8 cellular contexts compared by ENCODE assay signal in the genomic region with DNA sequence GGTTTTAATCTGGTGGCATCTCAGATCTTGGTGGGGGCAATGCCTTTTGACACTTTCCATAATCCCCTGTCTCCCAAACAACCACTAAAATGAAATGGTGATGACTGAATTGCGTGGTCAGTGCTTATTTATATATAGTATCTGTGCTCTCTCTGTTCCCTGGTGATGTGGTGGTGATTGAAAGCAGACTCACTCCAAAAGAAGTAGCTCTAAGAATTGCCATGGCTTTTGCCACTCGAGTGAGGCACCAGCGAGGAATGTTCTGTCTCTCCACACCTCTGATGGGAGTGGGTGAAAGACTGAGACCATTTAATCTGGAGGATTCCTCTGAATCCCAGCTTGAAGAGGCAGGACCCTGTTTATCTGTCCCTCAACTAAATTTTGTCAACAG. TPM values are rescaled to one million over a fixed set of nuclear protein-coding genes. Genes with fewer than 3 reads are reported as not detected.
DNase-seq lines count a peak whose midpoint lies in the region; ATAC-seq and TF ChIP-seq lines count a peak whose summit lies in the region.

No MANE protein-coding gene starts in this region.

- no peak overlapping the region for H4K12ac ChIP-seq in trophoblast cell (ENCODE audit: low read depth, low read length)

- H3K9me2 ChIP-seq in SK-N-SH: no peaks in the 10 kb centered on the region

- H2BK120ac ChIP-seq in trophoblast cell (ENCODE audit: insufficient read depth, low read length, poor library complexity): peak overlapping the region; percentile 18

- H3K4me3 ChIP-seq in SK-N-SH (ENCODE audit: low read depth in 2 of 2, low read length in 1 of 2) (peak overlapping the region in 1 of 2 experiments; percentile 75; a peak in 2 of 4 replicates), trophoblast cell (ENCODE audit: low read depth, low read length) (no peak overlapping the region)

- H2BK12ac ChIP-seq in trophoblast cell (ENCODE audit: low read length): no peak overlapping the region

- peak in 1 of 2 experiments; percentile 59; a peak in 1 of 4 replicates for TF ChIP-seq EP300 in SK-N-SH (IDR thresholded peaks at IDR 0.05; ENCODE audit: borderline replicate concordance in 1 of 2, low read depth in 1 of 2, low read length in 1 of 2)

- peak overlapping the region; percentile 96 for H3K9ac ChIP-seq in SK-N-SH
- no peak overlapping the region for H3K9ac ChIP-seq in trophoblast cell (ENCODE audit: low read length)

- no peak for TF ChIP-seq RAD21 in SK-N-SH (IDR thresholded peaks at IDR 0.05; ENCODE audit: low read length)

- peak overlapping the region; percentile 73 for H4K91ac ChIP-seq in trophoblast cell (ENCODE audit: low read depth, low read length)

- peaks cover 20% of the 10 kb centered on the region for H4K20me1 ChIP-seq in SK-N-SH (ENCODE audit: insufficient read depth)

- ATAC-seq in HG03095 (IDR thresholded peaks at IDR 0.05; ENCODE audit: unreplicated experiment): no peak
- ATAC-seq in HG03439 (IDR thresholded peaks at IDR 0.05; ENCODE audit: unreplicated experiment): no peak
- no peak for ATAC-seq in activated CD4-positive, CD25-positive, alpha-beta regulatory T cell treated with anti-CD3 and anti-CD28 coated beads, Interleukin-2, amount 50 U/mL, for 24 hours

- H2AFZ ChIP-seq in SK-N-SH (ENCODE audit: low read depth): no peak overlapping the region
- H2AFZ ChIP-seq in trophoblast cell (ENCODE audit: insufficient read depth, low read length, poor library complexity): no peak overlapping the region

- no peak overlapping the region for H3K18ac ChIP-seq in trophoblast cell (ENCODE audit: low read length)

- no peak overlapping the region for H2AK5ac ChIP-seq in trophoblast cell (ENCODE audit: low read length)

- peaks cover 48% of the 10 kb centered on the region for H3F3A ChIP-seq in SK-N-SH (replicated peaks; ENCODE audit: insufficient read depth)

- peaks cover 33% of the 10 kb centered on the region for H3K79me1 ChIP-seq in trophoblast cell (ENCODE audit: low read length)

- peak overlapping the region; percentile 54 for H2BK5ac ChIP-seq in trophoblast cell (ENCODE audit: low read depth, low read length, poor library complexity)

- H4K8ac ChIP-seq in trophoblast cell (ENCODE audit: low read depth, low read length): no peak overlapping the region

- H3K9me3 ChIP-seq in SK-N-SH (no peaks in the 10 kb centered on the region), trophoblast cell (ENCODE audit: insufficient read depth, low read depth, low read length) (no peaks in the 10 kb centered on the region)

- H3K4ac ChIP-seq in trophoblast cell (ENCODE audit: low read depth, low read length): peak overlapping the region; percentile 32

- peak overlapping the region; percentile 84 to 90 for H3K27ac ChIP-seq in SK-N-SH (ENCODE audit: low read depth in 2 of 2, low read length in 1 of 2)
- peak overlapping the region; percentile 96 for H3K27ac ChIP-seq in epithelial cell of prostate
- peak overlapping the region; percentile 78 for H3K27ac ChIP-seq in trophoblast cell (ENCODE audit: low read depth, low read length)

- POLR2A ChIA-PET in SK-N-SH (lab: Yijun Ruan, JAX): no interaction called here

- peak overlapping the region; percentile 82 for H3K4me2 ChIP-seq in SK-N-SH
- H3K4me2 ChIP-seq in trophoblast cell (ENCODE audit: low read length): peak overlapping the region; percentile 87

- H3K23ac ChIP-seq in trophoblast cell (ENCODE audit: low read length): no peak overlapping the region

- H3K36me3 ChIP-seq in SK-N-SH (replicated peaks in 1 of 2; ENCODE audit: control insufficient read depth in 1 of 2, insufficient read depth in 2 of 2, low read length in 1 of 2) (peaks cover 0 to 10% of the 10 kb centered on the region in 2 experiments), trophoblast cell (ENCODE audit: control insufficient read depth in 1 of 2, insufficient read depth in 2 of 2, low read length in 2 of 2) (peaks cover 9 to 15% of the 10 kb centered on the region in 2 experiments)

- H3K79me2 ChIP-seq in SK-N-SH (ENCODE audit: insufficient read depth) (peaks cover 85% of the 10 kb centered on the region), trophoblast cell (ENCODE audit: control insufficient read depth, insufficient read depth, low read length, poor library complexity) (peaks cover 26% of the 10 kb centered on the region)

- CTCF ChIA-PET in SK-N-SH (lab: Yijun Ruan, JAX): interaction anchor here (1.0 kb wide), 1 partner anchor 64 kb away, joined by 3 read pairs; no protein-coding TSS in a partner anchor

- peak; percentile 89 for DNase-seq in EH (ENCODE audit: low read depth)
- DNase-seq in SK-N-SH: no peak
- no peak for DNase-seq in epithelial cell of prostate (ENCODE audit: low read depth, low spot score)
- peak in 1 of 2 donors; percentile 50 for DNase-seq in trophoblast cell
- no peak for DNase-seq in iPS-NIHi7 (ENCODE audit: extremely low spot score)

- no peak overlapping the region for H3K14ac ChIP-seq in trophoblast cell (ENCODE audit: low read length)

- WGBS in SK-N-SH (ENCODE audit: low lambda C conversion rate): 5% methylated on average over 3 of the region's 3 CpGs
- WGBS in trophoblast cell (ENCODE audit: extremely low coverage, insufficient coverage, insufficient read length): no CpG with 5 or more reads among the region's 3 CpGs

- H3K27me3 ChIP-seq in SK-N-SH (ENCODE audit: insufficient read depth) (no peaks in the 10 kb centered on the region), trophoblast cell (ENCODE audit: insufficient read depth, low read length) (no peaks in the 10 kb centered on the region)

- TF ChIP-seq CTCF in SK-N-SH (IDR thresholded peaks at IDR 0.05): no peak

- H3K4me1 ChIP-seq in SK-N-SH (ENCODE audit: control insufficient read depth in 1 of 2, insufficient read depth in 2 of 2, low read depth in 1 of 2, low read length in 1 of 2) (peaks cover 43 to 65% of the 10 kb centered on the region in 2 experiments), trophoblast cell (ENCODE audit: control insufficient read depth in 1 of 2, insufficient read depth in 2 of 2, low read length in 2 of 2) (peaks cover 25 to 39% of the 10 kb centered on the region in 2 experiments)

TF ChIP-seq in SK-N-SH, 30 proteins besides CTCF, POLR2A, EP300 and RAD21 (continues in another document):
- TF ChIP-seq MXI1 (IDR thresholded peaks at IDR 0.05; ENCODE audit: low read depth, low read length) (no peak), TAF1 (IDR thresholded peaks at IDR 0.05; ENCODE audit: borderline replicate concordance, low read depth, low read length) (no peak), RCOR1 (IDR thresholded peaks at IDR 0.05; ENCODE audit: low read length) (no peak), CHD2 (IDR thresholded peaks at IDR 0.05; ENCODE audit: low read length, partially characterized antibody) (no peak), RFX5 (IDR thresholded peaks at IDR 0.05; ENCODE audit: low read length) (no peak), NRF1 (IDR thresholded peaks at IDR 0.05; ENCODE audit: low read depth, low read length) (no peak), NFIC (IDR thresholded peaks at IDR 0.05; ENCODE audit: borderline replicate concordance) (peak; percentile 71), FOXJ3 (CRISPR knock-in tag; IDR thresholded peaks at IDR 0.05) (no peak), FOXM1 (IDR thresholded peaks at IDR 0.05; ENCODE audit: low read depth) (no peak), EZH2phosphoT487 (IDR thresholded peaks at IDR 0.05; ENCODE audit: borderline replicate concordance, low read depth) (no peak), YY1 (IDR thresholded peaks at IDR 0.05; ENCODE audit: low read depth) (no peak), GATA2 (CRISPR knock-in tag; IDR thresholded peaks at IDR 0.05) (no peak), SIN3A (IDR thresholded peaks at IDR 0.05; ENCODE audit: borderline replicate concordance, low read depth, low read length) (no peak), GABPA (IDR thresholded peaks at IDR 0.05; ENCODE audit: low read depth) (no peak), TCF12 (IDR thresholded peaks at IDR 0.05) (peak; percentile 96)
- TF ChIP-seq, protein P1, sequence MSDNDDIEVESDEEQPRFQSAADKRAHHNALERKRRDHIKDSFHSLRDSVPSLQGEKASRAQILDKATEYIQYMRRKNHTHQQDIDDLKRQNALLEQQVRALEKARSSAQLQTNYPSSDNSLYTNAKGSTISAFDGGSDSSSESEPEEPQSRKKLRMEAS (IDR thresholded peaks at IDR 0.05; ENCODE audit: low read depth): 0 out of 2 replicates have a peak, but pooled peaks have one; percentile 37
- TF ChIP-seq, protein P2, sequence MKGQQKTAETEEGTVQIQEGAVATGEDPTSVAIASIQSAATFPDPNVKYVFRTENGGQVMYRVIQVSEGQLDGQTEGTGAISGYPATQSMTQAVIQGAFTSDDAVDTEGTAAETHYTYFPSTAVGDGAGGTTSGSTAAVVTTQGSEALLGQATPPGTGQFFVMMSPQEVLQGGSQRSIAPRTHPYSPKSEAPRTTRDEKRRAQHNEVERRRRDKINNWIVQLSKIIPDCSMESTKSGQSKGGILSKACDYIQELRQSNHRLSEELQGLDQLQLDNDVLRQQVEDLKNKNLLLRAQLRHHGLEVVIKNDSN (IDR thresholded peaks at IDR 0.05; ENCODE audit: borderline replicate concordance, low read depth): no peak
- TF ChIP-seq, protein P3, sequence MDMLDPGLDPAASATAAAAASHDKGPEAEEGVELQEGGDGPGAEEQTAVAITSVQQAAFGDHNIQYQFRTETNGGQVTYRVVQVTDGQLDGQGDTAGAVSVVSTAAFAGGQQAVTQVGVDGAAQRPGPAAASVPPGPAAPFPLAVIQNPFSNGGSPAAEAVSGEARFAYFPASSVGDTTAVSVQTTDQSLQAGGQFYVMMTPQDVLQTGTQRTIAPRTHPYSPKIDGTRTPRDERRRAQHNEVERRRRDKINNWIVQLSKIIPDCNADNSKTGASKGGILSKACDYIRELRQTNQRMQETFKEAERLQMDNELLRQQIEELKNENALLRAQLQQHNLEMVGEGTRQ (IDR thresholded peaks at IDR 0.05; ENCODE audit: borderline replicate concordance, low read depth, low read length): no peak

RNA-seq across cellular contexts. Expression of a gene that starts 2.8 kb away (rescaled TPM):
- 38.2 and 52.0 TPM in 2 replicates for polyA plus RNA-seq in SK-N-SH (2012; rRNA removed)
- polyA plus RNA-seq in SK-N-SH (2012; cell fraction: cytosol; rRNA removed): 32.6 and 37.1 TPM in 2 replicates
- 60.7 and 85.8 TPM in 2 replicates for polyA plus RNA-seq in SK-N-SH (2012; cell fraction: nucleus; rRNA removed)
- polyA plus RNA-seq in trophoblast cell (2013): 157 and 165 TPM in 2 replicates
